ENCODE assay signal across 13 cellular contexts in genomic region chr6:131787955-131788712, GRCh38. TPM values are rescaled to one million over a fixed set of nuclear protein-coding genes. Genes with fewer than 3 reads are reported as not detected.
DNase-seq lines count a peak whose midpoint lies in the region; ATAC-seq and TF ChIP-seq lines count a peak whose summit lies in the region.
"Had no signal": no experiment of that assay in that cellular context is flagged by ENCODE, and none has a peak within 500 bp of the region (broad histone marks: within the 10 kb centered on the region; RNA-seq: fewer than 3 reads in every experiment).

No MANE protein-coding gene starts in this region.

- no peak for TF ChIP-seq EP300 in gastroesophageal sphincter (IDR thresholded peaks at IDR 0.05)

- no peak for TF ChIP-seq POLR2A in gastroesophageal sphincter (IDR thresholded peaks at IDR 0.05)

- in situ Hi-C loops in SK-MEL-5 (cut with HindIII; ENCODE audit: low pct_unique_long_range_greater_than_20kb, low sequenced_read_pairs) = no loop called here

- H3K4me3 ChIP-seq in gastroesophageal sphincter = no peak overlapping the region
- H3K4me3 ChIP-seq in thoracic aorta = no peak overlapping the region
- H3K4me3 ChIP-seq: HAP-1 had no signal

- H3K27me3 ChIP-seq in gastroesophageal sphincter (no peaks in the 10 kb centered on the region), thoracic aorta (replicated peaks; ENCODE audit: insufficient read depth) (no peaks in the 10 kb centered on the region)

- H3K4me1 ChIP-seq in gastroesophageal sphincter (peaks cover 0 to 14% (median 0%) of the 10 kb centered on the region in 3 donors), thoracic aorta (ENCODE audit: control insufficient read depth in 1 of 2, low read depth in 2 of 2) (peaks cover 0 to 10% of the 10 kb centered on the region in 2 donors)

- 16 to 50% methylated on average over 5 to 6 of the region's 6 CpGs for WGBS in gastroesophageal sphincter (ENCODE audit: low coverage in 1 of 2), 2 donors

- H3K36me3 ChIP-seq in gastroesophageal sphincter = no peaks in the 10 kb centered on the region
- H3K36me3 ChIP-seq in thoracic aorta = no peaks in the 10 kb centered on the region
- H3K36me3 ChIP-seq: HAP-1 had no signal

- peak; percentile 70 for ATAC-seq in gastroesophageal sphincter
- peak; percentile 79 for ATAC-seq in thoracic aorta (ENCODE audit: insufficient number of reproducible peaks, low FRiP score, low read depth)
- no peak for ATAC-seq in GM18511 (IDR thresholded peaks at IDR 0.05; ENCODE audit: unreplicated experiment)

- H3K9me3 ChIP-seq in gastroesophageal sphincter (no peaks in the 10 kb centered on the region), thoracic aorta (no peaks in the 10 kb centered on the region)
- H3K9me3 ChIP-seq: HAP-1 had no signal

- DNase-seq in DMS53 (lab: John Stamatoyannopoulos, UW) (peak; percentile 33), DMS53 treated with DMSO at 0.1 percent for 48 hours (lab: John Stamatoyannopoulos, UW; ENCODE audit: unreplicated experiment) (no peak), SK-MEL-5 (ENCODE audit: low read depth, low spot score) (peak; percentile 49), thoracic aorta (ENCODE audit: low spot score) (no peak), NCI-H1048 (lab: John Stamatoyannopoulos, UW) (no peak)
- DNase-seq in activated effector memory CD4-positive, alpha-beta T cell treated with Interleukin-2 at 50 U/mL for 16 hours = no peak
- DNase-seq: activated CD8-positive, alpha-beta memory T cell treated with anti-CD3 and anti-CD28 coated beads for 24 hours; NCI-H526; T-helper 1 cell had no signal

- TF ChIP-seq CTCF in gastroesophageal sphincter (IDR thresholded peaks at IDR 0.05) (peak in 1 of 4 experiments; percentile 44), thoracic aorta (IDR thresholded peaks at IDR 0.05) (no peak)

- peak overlapping the region in 1 of 4 donors; percentile 11 for H3K27ac ChIP-seq in gastroesophageal sphincter
- H3K27ac ChIP-seq in thoracic aorta = no peak overlapping the region
- H3K27ac ChIP-seq: KMS-11 had no signal

RNA-seq across cellular contexts. Expression of gene ENPP1, which starts 19.7 kb away (rescaled TPM):
- total RNA-seq in SK-MEL-5 (2014; rRNA removed; shearing (Covaris generic)) = 13.3 and 14.3 TPM in 2 replicates
- 7.7 and 11.5 TPM in 2 replicates for polyA plus RNA-seq in SK-MEL-5 (2015; cell fraction: cytosol; rRNA removed)
- polyA plus RNA-seq in SK-MEL-5 (2015; cell fraction: nucleus; rRNA removed) = 6.9 and 7.8 TPM in 2 replicates
- total RNA-seq in gastroesophageal sphincter = 10 to 100 TPM; 10.0 to 54.7 (median 12.6) TPM
- total RNA-seq in thoracic aorta = 10 to 100 TPM; 27.8 to 40.5 TPM

Comparison
In these comparisons a context has a peak if more than half of its experiments do, and no peak if none do; other contexts are left out.
1. DNase-seq: peak in DMS53 (single experiment) and SK-MEL-5 (single experiment); none in DMS53 treated with DMSO at 0.1 percent for 48 hours (single experiment), thoracic aorta (single experiment), NCI-H1048 (single experiment) and activated effector memory CD4-positive, alpha-beta T cell treated with Interleukin-2 at 50 U/mL for 16 hours (single experiment).